Comparison of ENCODE assay signal across 1 cellular context in genomic region chr2:69693059-69693458, GRCh38.
TF ChIP-seq lines count a peak whose summit lies in the region.

No MANE protein-coding gene starts in this region.

TF ChIP-seq in GM12878, 131 proteins besides CTCF, POLR2A, EP300 and RAD21:
- TF ChIP-seq SMAD1 (IDR thresholded peaks at IDR 0.05; ENCODE audit: low read depth, partially characterized antibody) (no peak), NFXL1 (IDR thresholded peaks at IDR 0.05; ENCODE audit: borderline replicate concordance) (no peak), ZBED1 (IDR thresholded peaks at IDR 0.05; ENCODE audit: borderline replicate concordance) (no peak), PAX8 (IDR thresholded peaks at IDR 0.05) (no peak), E2F8 (IDR thresholded peaks at IDR 0.05; ENCODE audit: low read depth, partially characterized antibody) (no peak), NR2C2 (IDR thresholded peaks at IDR 0.05; ENCODE audit: borderline replicate concordance, control insufficient read depth, insufficient read length, low read depth) (no peak), BMI1 (IDR thresholded peaks at IDR 0.05; ENCODE audit: borderline replicate concordance) (no peak), GATAD2B (conservative IDR thresholded peaks at IDR 0.05; ENCODE audit: low read depth) (no peak), ZNF207 (IDR thresholded peaks at IDR 0.05; ENCODE audit: borderline replicate concordance) (no peak), SKIL (IDR thresholded peaks at IDR 0.05; ENCODE audit: low read depth, poor library complexity, severe bottlenecking) (no peak), GABPA (IDR thresholded peaks at IDR 0.05; ENCODE audit: low read depth) (no peak), POLR2AphosphoS5 (IDR thresholded peaks at IDR 0.05; ENCODE audit: low read length) (no peak)
- TF ChIP-seq, protein P1, sequence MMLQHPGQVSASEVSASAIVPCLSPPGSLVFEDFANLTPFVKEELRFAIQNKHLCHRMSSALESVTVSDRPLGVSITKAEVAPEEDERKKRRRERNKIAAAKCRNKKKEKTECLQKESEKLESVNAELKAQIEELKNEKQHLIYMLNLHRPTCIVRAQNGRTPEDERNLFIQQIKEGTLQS (IDR thresholded peaks at IDR 0.05; ENCODE audit: borderline replicate concordance, extremely low read depth, low read depth, low read length) = no peak
